In genomic region chr17:15828727-15829314, GRCh38 we compare ENCODE assay signal across 8 cellular contexts.
DNase-seq lines count a peak whose midpoint lies in the region; FAIRE-seq and TF ChIP-seq lines count a peak whose summit lies in the region.
"Not testable (repeated sequence)": the region's sequence is repeated elsewhere in the genome, so short reads cannot be mapped to it uniquely, and the experiment has no call there.

No MANE protein-coding gene starts in this region.

- not testable (repeated sequence) for H3K27ac ChIP-seq in iPS DF 6.9 (ENCODE audit: low read length); sigmoid colon

- not testable (repeated sequence) for H3K36me3 ChIP-seq in iPS DF 6.9 (ENCODE audit: control insufficient read depth, insufficient read depth, low read length); sigmoid colon

- peak; percentile 86 for TF ChIP-seq RAD21 in Ishikawa (IDR thresholded peaks at IDR 0.05; ENCODE audit: low read depth)

- intact Hi-C loops in sigmoid colon (cut with DNase I) = loop anchor here (1.0 kb wide), 1 partner anchor 169 kb away; no protein-coding TSS in a partner anchor

- H3K9me3 ChIP-seq in iPS DF 6.9 (ENCODE audit: control insufficient read depth, insufficient read depth, low read length); sigmoid colon: not testable (repeated sequence)

- TF ChIP-seq EP300 in Ishikawa (IDR thresholded peaks at IDR 0.05; ENCODE audit: borderline replicate concordance); sigmoid colon (IDR thresholded peaks at IDR 0.05): not testable (repeated sequence)

- H3K4me1 ChIP-seq in iPS DF 6.9 (ENCODE audit: control insufficient read depth, insufficient read depth, low read length); sigmoid colon: not testable (repeated sequence)

- not testable (repeated sequence) for H3K27me3 ChIP-seq in iPS DF 6.9 (ENCODE audit: control insufficient read depth, insufficient read depth, low read length); sigmoid colon

- peaks cover 29% of the 10 kb centered on the region for H3K4me1 Mint-ChIP-seq in activated CD4-positive, alpha-beta T cell treated with anti-CD3 and anti-CD28 coated beads, Interleukin-2, amount 10 ng/mL, durations not matched to agents 7 days and 5 days

- H3K36me3 Mint-ChIP-seq in activated CD4-positive, alpha-beta T cell treated with anti-CD3 and anti-CD28 coated beads, Interleukin-2, amount 10 ng/mL, durations not matched to agents 7 days and 5 days (ENCODE audit: low read depth) = not testable (repeated sequence)

- H3K27ac Mint-ChIP-seq in activated CD4-positive, alpha-beta T cell treated with anti-CD3 and anti-CD28 coated beads, Interleukin-2, amount 10 ng/mL, durations not matched to agents 7 days and 5 days = not testable (repeated sequence)

- H3K4me3 ChIP-seq in GM12875 (ENCODE audit: low read depth, low read length); cardiac fibroblast (replicated peaks in 1 of 2; ENCODE audit: low read depth in 2 of 2, low read length in 2 of 2); iPS DF 6.9 (ENCODE audit: low read length): not testable (repeated sequence)
- peak overlapping the region in 1 of 4 donors; percentile 13 for H3K4me3 ChIP-seq in sigmoid colon

- POLR2A ChIA-PET in activated CD4-positive, alpha-beta T cell treated with anti-CD3 and anti-CD28 coated beads, Interleukin-2, amount 10 ng/mL, durations not matched to agents 7 days and 5 days (lab: Charles Lee) = not testable (repeated sequence)

- TF ChIP-seq POLR2A in sigmoid colon (IDR thresholded peaks at IDR 0.05) = not testable (repeated sequence)

- WGBS in iPS DF 6.9 (ENCODE audit: insufficient coverage, insufficient read length) = no CpG with 5 or more reads among the region's 10 CpGs
- 6 to 21% methylated on average over 10 of the region's 10 CpGs for WGBS in sigmoid colon, 2 donors

- CTCF ChIA-PET in activated CD4-positive, alpha-beta T cell treated with anti-CD3 and anti-CD28 coated beads, Interleukin-2, amount 10 ng/mL, durations not matched to agents 7 days and 5 days (lab: Charles Lee) = interaction anchor here (1.1 kb wide), 2 partner anchors 167 to 172 kb away, joined by 3 to 4 read pairs; no protein-coding TSS in a partner anchor

- H3K27me3 Mint-ChIP-seq in activated CD4-positive, alpha-beta T cell treated with anti-CD3 and anti-CD28 coated beads, Interleukin-2, amount 10 ng/mL, durations not matched to agents 7 days and 5 days = not testable (repeated sequence)

- TF ChIP-seq CTCF in GM12875 (IDR thresholded peaks at IDR 0.05; ENCODE audit: borderline replicate concordance, insufficient read depth, low read depth, low read length) = peak; percentile 70
- TF ChIP-seq CTCF in cardiac fibroblast (IDR thresholded peaks at IDR 0.05; ENCODE audit: low read depth, low read length) = peak; percentile 65
- TF ChIP-seq CTCF in sigmoid colon (IDR thresholded peaks at IDR 0.05) = peak; percentile 75 to 91 (median 86)

- not testable (repeated sequence) for H3K4me3 Mint-ChIP-seq in activated CD4-positive, alpha-beta T cell treated with anti-CD3 and anti-CD28 coated beads, Interleukin-2, amount 10 ng/mL, durations not matched to agents 7 days and 5 days

- FAIRE-seq in urothelium cell line (lab: Jason Lieb, UNC) = not testable (repeated sequence)

- not testable (repeated sequence) for H3K9me3 Mint-ChIP-seq in activated CD4-positive, alpha-beta T cell treated with anti-CD3 and anti-CD28 coated beads, Interleukin-2, amount 10 ng/mL, durations not matched to agents 7 days and 5 days

- DNase-seq in NOMO-1 treated with DMSO at 0.1 percent for 48 hours (lab: John Stamatoyannopoulos, UW; ENCODE audit: unreplicated experiment) (peak; percentile 58), cardiac fibroblast (ENCODE audit: low read depth in 2 of 2) (peak; percentile 80 to 84), iPS DF 6.9 (ENCODE audit: low read depth, low spot score) (peak; percentile 18), sigmoid colon (peak; percentile 88), urothelium cell line (ENCODE audit: low spot score) (peak; percentile 7)
- DNase-seq in activated CD4-positive, alpha-beta T cell treated with anti-CD3 and anti-CD28 coated beads, Interleukin-2, amount 10 ng/mL, durations not matched to agents 7 days and 5 days = peak; percentile 74

TF ChIP-seq in Ishikawa, 13 proteins besides CTCF, POLR2A, EP300 and RAD21:
- TF ChIP-seq NFIC (IDR thresholded peaks at IDR 0.05) (peak; percentile 63), TEAD4 (IDR thresholded peaks at IDR 0.05) (0 out of 2 replicates have a peak, but pooled peaks have one; percentile 6), YY1 (IDR thresholded peaks at IDR 0.05; ENCODE audit: low read depth) (0 out of 2 replicates have a peak, but pooled peaks have one; percentile 51)

Comparison
In these comparisons a context has a peak if more than half of its experiments do, and no peak if none do; other contexts are left out.
1. DNase-seq: peak in every context shown above with its lines; median percentile 88 in sigmoid colon; 82 in cardiac fibroblast; 74 in activated CD4-positive, alpha-beta T cell treated with anti-CD3 and anti-CD28 coated beads, Interleukin-2, amount 10 ng/mL, durations not matched to agents 7 days and 5 days; 58 in NOMO-1 treated with DMSO at 0.1 percent for 48 hours; 18 in iPS DF 6.9; 7 in urothelium cell line.